Comparison of ENCODE assay signal across 9 cellular contexts in genomic region chr17:78935419-78936323, GRCh38. TPM values are rescaled to one million over a fixed set of nuclear protein-coding genes. Genes with fewer than 3 reads are reported as not detected.
A peak's percentile ranks its signal among the peaks of the same experiment; 100 is the strongest.
DNase-seq lines count a peak whose midpoint lies in the region; ATAC-seq, FAIRE-seq and TF ChIP-seq lines count a peak whose summit lies in the region.
"Had no signal": no experiment of that assay in that cellular context is flagged by ENCODE, and none has a peak within 500 bp of the region (broad histone marks: within the 10 kb centered on the region; RNA-seq: fewer than 3 reads in every experiment).

No MANE protein-coding gene starts in this region.

- POLR2A ChIA-PET in CD8-positive, alpha-beta T cell (lab: Charles Lee): no interaction called here

- peak; percentile 93 for DNase-seq in HTR-8/SVneo (ENCODE audit: insufficient read length, low spot score)
- peak; percentile 98 for DNase-seq in astrocyte of the spinal cord (ENCODE audit: low read depth, low spot score)
- DNase-seq in left kidney (ENCODE audit: low read depth, low spot score): peak; percentile 82
- peak; percentile 59 for DNase-seq in transverse colon
- no peak for DNase-seq in stimulated activated naive CD4-positive, alpha-beta T cell (lab: John Stamatoyannopoulos, UW)
- no peak for DNase-seq in CD8-positive, alpha-beta T cell
- no peak for DNase-seq in stimulated activated CD4-positive, alpha-beta T cell treated with anti-CD3 and anti-CD28 coated beads, Interleukin-15, amount 100 ng/mL, for 24 hours
- DNase-seq: NCI-H526 treated with DMSO at 0.1 percent for 48 hours had no signal

- no peak for TF ChIP-seq POLR2A in transverse colon (IDR thresholded peaks at IDR 0.05)

- peaks cover 3% of the 10 kb centered on the region for H3K27me3 Mint-ChIP-seq in CD8-positive, alpha-beta T cell (ENCODE audit: low read depth)

- TF ChIP-seq EP300 in transverse colon (IDR thresholded peaks at IDR 0.05; ENCODE audit: low read depth): no peak

- in situ Hi-C loops in astrocyte of the spinal cord (cut with HindIII; ENCODE audit: low sequenced_read_pairs) (no loop called here), transverse colon (cut with MboI; ENCODE audit: low pct_ligation_motif_present in 1 of 4, low pct_unique_long_range_greater_than_20kb in 1 of 4, low sequenced_read_pairs in 3 of 4) (no loop called here)

- no peaks in the 10 kb centered on the region for H3K9me3 ChIP-seq in transverse colon
- no peaks in the 10 kb centered on the region for H3K9me3 ChIP-seq in CD8-positive, alpha-beta T cell (ENCODE audit: low read length)
- H3K9me3 ChIP-seq: pancreas had no signal

- H3K4me3 ChIP-seq in astrocyte of the spinal cord (ENCODE audit: low read depth, low read length) (no peak overlapping the region), transverse colon (no peak overlapping the region)
- H3K4me3 ChIP-seq in CD8-positive, alpha-beta T cell (ENCODE audit: low read depth, low read length): no peak overlapping the region
- H3K4me3 ChIP-seq: pancreas had no signal

- peak; percentile 97 for FAIRE-seq in HTR-8/SVneo (lab: Jason Lieb, UNC)
- FAIRE-seq: pancreas had no signal

- TF ChIP-seq CTCF in astrocyte of the spinal cord (IDR thresholded peaks at IDR 0.05; ENCODE audit: low read depth, low read length) (no peak), transverse colon (IDR thresholded peaks at IDR 0.05) (no peak)
- TF ChIP-seq CTCF in CD8-positive, alpha-beta T cell (IDR thresholded peaks at IDR 0.05): no peak

- H3K4me1 Mint-ChIP-seq in CD8-positive, alpha-beta T cell (ENCODE audit: low read depth): peaks cover 5% of the 10 kb centered on the region

- H3K36me3 Mint-ChIP-seq in CD8-positive, alpha-beta T cell: no peaks in the 10 kb centered on the region

- intact Hi-C loops in transverse colon (cut with DNase I; ENCODE audit: low total_unique reads): no loop called here
- intact Hi-C loops in CD8-positive, alpha-beta T cell (cut with DNase I, micrococcal nuclease): no loop called here

- 70% methylated on average over 33 of the region's 33 CpGs; no CpG with 5 or more reads in 1 of the 2 donors for WGBS in transverse colon (ENCODE audit: low coverage in 1 of 2), 2 donors

- H3K27ac Mint-ChIP-seq in CD8-positive, alpha-beta T cell: no peak overlapping the region

- no peak for ATAC-seq in CD8-positive, alpha-beta T cell

- H3K27me3 ChIP-seq in transverse colon: no peaks in the 10 kb centered on the region
- no peaks in the 10 kb centered on the region for H3K27me3 ChIP-seq in CD8-positive, alpha-beta T cell (ENCODE audit: insufficient read depth, low read length)
- H3K27me3 ChIP-seq: pancreas had no signal

- CTCF ChIA-PET in CD8-positive, alpha-beta T cell (lab: Charles Lee): interaction anchor here (0.6 kb wide), 1 partner anchor 145 kb away, joined by 3 read pairs; no protein-coding TSS in a partner anchor

- no peak overlapping the region for H3K4me3 Mint-ChIP-seq in CD8-positive, alpha-beta T cell

- H3K9me3 Mint-ChIP-seq in CD8-positive, alpha-beta T cell: no peaks in the 10 kb centered on the region

- H3K36me3 ChIP-seq in transverse colon: no peaks in the 10 kb centered on the region
- H3K36me3 ChIP-seq in CD8-positive, alpha-beta T cell (ENCODE audit: insufficient read depth, low read length): no peaks in the 10 kb centered on the region
- H3K36me3 ChIP-seq: pancreas had no signal

- peaks cover 19 to 26% (median 24%) of the 10 kb centered on the region in 4 donors for H3K4me1 ChIP-seq in transverse colon
- no peaks in the 10 kb centered on the region for H3K4me1 ChIP-seq in CD8-positive, alpha-beta T cell (ENCODE audit: insufficient read depth, low read length)

- H3K27ac ChIP-seq in transverse colon: peak overlapping the region; percentile 82 to 89 (median 88)
- H3K27ac ChIP-seq in CD8-positive, alpha-beta T cell (ENCODE audit: low read depth, low read length): no peak overlapping the region

RNA-seq across cellular contexts. Expression of gene TIMP2, which starts 10.5 kb away (rescaled TPM):
- total RNA-seq in transverse colon: 10 to 100 TPM; 32.2 to 70.7 (median 54.6) TPM
- total RNA-seq in CD8-positive, alpha-beta T cell: 1 to 10 TPM; 8.9 to 9.4 TPM

RNA-seq across cellular contexts. Expression of gene CEP295NL, which starts 32.7 kb away (rescaled TPM):
- total RNA-seq in transverse colon: 1 to 10 TPM; 1.8 to 3.0 (median 2.5) TPM
- total RNA-seq in CD8-positive, alpha-beta T cell: 1 to 10 TPM; 5.3 to 6.3 TPM

RNA-seq across cellular contexts. Expression of gene LGALS3BP, which starts 44.1 kb away (rescaled TPM):
- 1,000 to 10,000 TPM in 2 of 4 donors, 100 to 1,000 TPM in 2; 796 to 1,440 (median 1,077) TPM for total RNA-seq in transverse colon
- 10 to 100 TPM; 30.9 to 32.0 TPM for total RNA-seq in CD8-positive, alpha-beta T cell

Comparison
In these comparisons a context has a peak if more than half of its experiments do, and no peak if none do; other contexts are left out.
1. DNase-seq: peak in HTR-8/SVneo (single experiment), astrocyte of the spinal cord (single experiment), left kidney (single experiment) and transverse colon (single experiment); none in stimulated activated naive CD4-positive, alpha-beta T cell (0 of 6), CD8-positive, alpha-beta T cell (0 of 7) and stimulated activated CD4-positive, alpha-beta T cell treated with anti-CD3 and anti-CD28 coated beads, Interleukin-15, amount 100 ng/mL, for 24 hours (single experiment).
2. RNA of gene LGALS3BP, which starts 44.1 kb away (total RNA-seq): 796 to 1,440 TPM in transverse colon; 30.9 to 32.0 TPM in CD8-positive, alpha-beta T cell; every median in the first group is over 10 times any median in the second.